ENCODE assay signal across 10 cellular contexts in genomic region chr11:93727985-93728791, GRCh38. TPM values are rescaled to one million over a fixed set of nuclear protein-coding genes. Genes with fewer than 3 reads are reported as not detected.
DNase-seq lines count a peak whose midpoint lies in the region; ATAC-seq and TF ChIP-seq lines count a peak whose summit lies in the region.
"Had no signal": no experiment of that assay in that cellular context is flagged by ENCODE, and none has a peak within 500 bp of the region (broad histone marks: within the 10 kb centered on the region; RNA-seq: fewer than 3 reads in every experiment).

No MANE protein-coding gene starts in this region.

- H3K4me3 ChIP-seq in CD8-positive, alpha-beta T cell (ENCODE audit: low read depth, low read length), result no peak overlapping the region
- H3K4me3 ChIP-seq in gastroesophageal sphincter (no peak overlapping the region), tibial nerve (no peak overlapping the region)

- no peak overlapping the region for H3K4me3 Mint-ChIP-seq in CD8-positive, alpha-beta T cell
- no peak overlapping the region for H3K4me3 Mint-ChIP-seq in activated CD8-positive, alpha-beta T cell treated with anti-CD3 and anti-CD28 coated beads for 36 hours

- ATAC-seq in CD8-positive, alpha-beta T cell, result no peak
- no peak for ATAC-seq in activated CD8-positive, alpha-beta T cell treated with anti-CD3 and anti-CD28 coated beads for 36 hours
- ATAC-seq in gastroesophageal sphincter, result peak; percentile 25

- no peaks in the 10 kb centered on the region for H3K9me3 ChIP-seq in CD8-positive, alpha-beta T cell (ENCODE audit: low read length)
- H3K9me3 ChIP-seq in gastroesophageal sphincter (no peaks in the 10 kb centered on the region), tibial nerve (no peaks in the 10 kb centered on the region)

- peak overlapping the region; percentile 68 for H3K27ac Mint-ChIP-seq in CD8-positive, alpha-beta T cell
- H3K27ac Mint-ChIP-seq in activated CD8-positive, alpha-beta T cell treated with anti-CD3 and anti-CD28 coated beads for 36 hours, result peak overlapping the region; percentile 48

- intact Hi-C loops in CD8-positive, alpha-beta T cell (cut with DNase I, micrococcal nuclease), result no loop called here
- intact Hi-C loops in activated CD8-positive, alpha-beta T cell treated with anti-CD3 and anti-CD28 coated beads for 36 hours (cut with micrococcal nuclease), result no loop called here

- peaks cover 10% of the 10 kb centered on the region for H3K4me1 Mint-ChIP-seq in CD8-positive, alpha-beta T cell (ENCODE audit: low read depth)
- peaks cover 11% of the 10 kb centered on the region for H3K4me1 Mint-ChIP-seq in activated CD8-positive, alpha-beta T cell treated with anti-CD3 and anti-CD28 coated beads for 36 hours (ENCODE audit: low read depth)

- POLR2A ChIA-PET in CD8-positive, alpha-beta T cell (lab: Charles Lee), result interaction anchor here (2.1 to 4.1 kb wide), 2 partner anchors 11 to 12 kb away, joined by 6 to 24 read pairs; partner anchors contain the start of genes C11orf54 and TAF1D
- POLR2A ChIA-PET in activated CD8-positive, alpha-beta T cell treated with anti-CD3 and anti-CD28 coated beads for 36 hours (lab: Charles Lee), result interaction anchor here (1.0 to 10.4 kb wide), 5 partner anchors 10 to 56 kb away, joined by 3 to 125 read pairs (median 4); partner anchors contain the start of genes C11orf54, MED17 and TAF1D

- no peak for TF ChIP-seq CTCF in CD8-positive, alpha-beta T cell (IDR thresholded peaks at IDR 0.05)
- no peak for TF ChIP-seq CTCF in activated CD8-positive, alpha-beta T cell treated with anti-CD3 and anti-CD28 coated beads for 36 hours (IDR thresholded peaks at IDR 0.05)
- no peak for TF ChIP-seq CTCF in gastroesophageal sphincter (IDR thresholded peaks at IDR 0.05)
- TF ChIP-seq CTCF in tibial nerve (IDR thresholded peaks at IDR 0.05), result no peak

- DNase-seq in CD8-positive, alpha-beta T cell, result no peak
- DNase-seq in HCEC 1CT (peak; percentile 35), GDM1 (lab: John Stamatoyannopoulos, UW) (no peak), tibial nerve (ENCODE audit: low spot score in 2 of 2) (no peak), HK-2 (ENCODE audit: unreplicated experiment) (no peak), cortex of kidney (lab: John Stamatoyannopoulos, UW) (no peak)
- no peak for DNase-seq in activated CD8-positive, alpha-beta T cell treated with anti-CD3 and anti-CD28 coated beads for 36 hours
- DNase-seq: activated CD8-positive, alpha-beta memory T cell treated with anti-CD3 and anti-CD28 coated beads, Interleukin-2, amount 50 U/mL, for 48 hours; NCI-H146 had no signal

- no peaks in the 10 kb centered on the region for H3K27me3 Mint-ChIP-seq in CD8-positive, alpha-beta T cell (ENCODE audit: low read depth)
- H3K27me3 Mint-ChIP-seq in activated CD8-positive, alpha-beta T cell treated with anti-CD3 and anti-CD28 coated beads for 36 hours, result no peaks in the 10 kb centered on the region

- H3K27ac ChIP-seq in CD8-positive, alpha-beta T cell (ENCODE audit: low read depth, low read length), result no peak overlapping the region
- H3K27ac ChIP-seq in gastroesophageal sphincter (no peak overlapping the region), tibial nerve (no peak overlapping the region)

- TF ChIP-seq EP300 in gastroesophageal sphincter (IDR thresholded peaks at IDR 0.05) (no peak), tibial nerve (IDR thresholded peaks at IDR 0.05) (no peak)

- TF ChIP-seq POLR2A in gastroesophageal sphincter (IDR thresholded peaks at IDR 0.05), result no peak
- TF ChIP-seq POLR2A in tibial nerve (IDR thresholded peaks at IDR 0.05), result no peak

- peaks cover 74% of the 10 kb centered on the region for H3K36me3 Mint-ChIP-seq in CD8-positive, alpha-beta T cell
- H3K36me3 Mint-ChIP-seq in activated CD8-positive, alpha-beta T cell treated with anti-CD3 and anti-CD28 coated beads for 36 hours (ENCODE audit: low read depth), result peaks cover 67% of the 10 kb centered on the region

- peaks cover 1% of the 10 kb centered on the region for H3K4me1 ChIP-seq in CD8-positive, alpha-beta T cell (ENCODE audit: insufficient read depth, low read length)
- H3K4me1 ChIP-seq in gastroesophageal sphincter (no peaks in the 10 kb centered on the region), tibial nerve (no peaks in the 10 kb centered on the region)

- no peaks in the 10 kb centered on the region for H3K9me3 Mint-ChIP-seq in CD8-positive, alpha-beta T cell
- H3K9me3 Mint-ChIP-seq in activated CD8-positive, alpha-beta T cell treated with anti-CD3 and anti-CD28 coated beads for 36 hours, result no peaks in the 10 kb centered on the region

- peaks cover 25% of the 10 kb centered on the region for H3K36me3 ChIP-seq in CD8-positive, alpha-beta T cell (ENCODE audit: insufficient read depth, low read length)
- H3K36me3 ChIP-seq in gastroesophageal sphincter (peaks cover 25 to 99% of the 10 kb centered on the region in 2 donors), tibial nerve (peaks cover 0 to 95% (median 42%) of the 10 kb centered on the region in 3 donors)

- WGBS in gastroesophageal sphincter (ENCODE audit: low coverage in 1 of 2), 2 donors, result 41 to 58% methylated on average over 4 of the region's 4 CpGs
- WGBS in tibial nerve, 2 donors, result 49 to 61% methylated on average over 4 of the region's 4 CpGs

- CTCF ChIA-PET in CD8-positive, alpha-beta T cell (lab: Charles Lee), result interaction anchor here (1.1 kb wide), 1 partner anchor 12 kb away, joined by 3 read pairs; no protein-coding TSS in a partner anchor
- CTCF ChIA-PET in activated CD8-positive, alpha-beta T cell treated with anti-CD3 and anti-CD28 coated beads for 36 hours (lab: Charles Lee), result no interaction called here

- no peaks in the 10 kb centered on the region for H3K27me3 ChIP-seq in CD8-positive, alpha-beta T cell (ENCODE audit: insufficient read depth, low read length)
- H3K27me3 ChIP-seq in gastroesophageal sphincter, result no peaks in the 10 kb centered on the region
- H3K27me3 ChIP-seq in tibial nerve, result no peaks in the 10 kb centered on the region

RNA-seq across cellular contexts. Expression of gene TAF1D, which starts 13.1 kb away (rescaled TPM):
- total RNA-seq in CD8-positive, alpha-beta T cell, result 100 to 1,000 TPM; 167 to 190 TPM
- 100 to 1,000 TPM; 334 to 344 TPM for total RNA-seq in activated CD8-positive, alpha-beta T cell treated with anti-CD3 and anti-CD28 coated beads for 36 hours
- total RNA-seq in gastroesophageal sphincter (100 to 1,000 TPM in 1 of 4 donors, 10 to 100 TPM in 3; 28.3 to 114 (median 58.1) TPM), tibial nerve (100 to 1,000 TPM; 106 to 166 (median 127) TPM)

RNA-seq across cellular contexts. Expression of gene C11orf54, which starts 13.3 kb away (rescaled TPM):
- total RNA-seq in CD8-positive, alpha-beta T cell, result 1 to 10 TPM; 7.7 to 9.4 TPM
- total RNA-seq in activated CD8-positive, alpha-beta T cell treated with anti-CD3 and anti-CD28 coated beads for 36 hours, result 10 to 100 TPM; 17.0 to 18.9 TPM
- total RNA-seq in gastroesophageal sphincter (10 to 100 TPM; 33.8 to 81.4 (median 45.4) TPM), tibial nerve (10 to 100 TPM; 23.4 to 43.1 (median 37.1) TPM)

RNA-seq across cellular contexts. Expression of gene MED17, which starts 55.9 kb away (rescaled TPM):
- total RNA-seq in CD8-positive, alpha-beta T cell, result 10 to 100 TPM; 63.7 to 65.9 TPM
- total RNA-seq in activated CD8-positive, alpha-beta T cell treated with anti-CD3 and anti-CD28 coated beads for 36 hours, result 10 to 100 TPM; 30.1 to 31.3 TPM
- total RNA-seq in gastroesophageal sphincter (10 to 100 TPM; 27.1 to 29.7 (median 28.2) TPM), tibial nerve (10 to 100 TPM; 18.6 to 40.8 (median 37.2) TPM)
